1 cellular context compared by ENCODE assay signal in genomic region chr16:69796285-69797118, GRCh38.
TF ChIP-seq lines count a peak whose summit lies in the region.

No MANE protein-coding gene starts in this region.

TF ChIP-seq in H1, 55 proteins besides CTCF, POLR2A, EP300 and RAD21 (continued from another document):
- TF ChIP-seq TAF7 (optimal IDR thresholded peaks at IDR 0.05; ENCODE audit: borderline replicate concordance, low read depth, low read length) (no peak), MAFK (IDR thresholded peaks at IDR 0.05; ENCODE audit: low read depth, low read length) (no peak), BRCA1 (IDR thresholded peaks at IDR 0.05; ENCODE audit: low read depth, low read length) (no peak), TCF12 (IDR thresholded peaks at IDR 0.05; ENCODE audit: low read depth, low read length) (0 out of 2 replicates have a peak, but pooled peaks have one; percentile 9), PHF8 (conservative IDR thresholded peaks at IDR 0.05; ENCODE audit: low read depth, low read length) (no peak), SIN3A (conservative IDR thresholded peaks at IDR 0.05 in 1 of 2, IDR thresholded peaks at IDR 0.05 in 1 of 2; ENCODE audit: low read depth in 1 of 2, low read length in 2 of 2) (no peak), TEAD4 (IDR thresholded peaks at IDR 0.05; ENCODE audit: low read depth, low read length) (no peak), CBX8 (IDR thresholded peaks at IDR 0.05; ENCODE audit: borderline replicate concordance, low read depth, low read length) (no peak), SP2 (IDR thresholded peaks at IDR 0.05; ENCODE audit: low read length) (no peak), ATF3 (IDR thresholded peaks at IDR 0.05; ENCODE audit: insufficient read depth, low read depth, low read length) (no peak), TBP (IDR thresholded peaks at IDR 0.05; ENCODE audit: low read depth, low read length) (no peak), E2F6 (IDR thresholded peaks at IDR 0.05) (no peak), ATF2 (IDR thresholded peaks at IDR 0.05; ENCODE audit: low read length) (0 out of 2 replicates have a peak, but pooled peaks have one; percentile 60), POU5F1 (IDR thresholded peaks at IDR 0.05; ENCODE audit: low read depth, low read length) (no peak), EZH2 (IDR thresholded peaks at IDR 0.05; ENCODE audit: low read depth, low read length, severe bottlenecking) (no peak), RFX5 (IDR thresholded peaks at IDR 0.05; ENCODE audit: borderline replicate concordance, low read depth, low read length) (no peak), MAX (IDR thresholded peaks at IDR 0.05) (peak; percentile 57; the same call in 1 of the 2 replicates), SIX5 (IDR thresholded peaks at IDR 0.05; ENCODE audit: low read depth, low read length) (no peak), BCL11A (IDR thresholded peaks at IDR 0.05; ENCODE audit: low read depth in 2 of 2, low read length in 2 of 2) (no peak), KDM1A (IDR thresholded peaks at IDR 0.05; ENCODE audit: borderline replicate concordance, low read length) (no peak), YY1 (IDR thresholded peaks at IDR 0.05; ENCODE audit: low read depth, low read length) (no peak), JUND (IDR thresholded peaks at IDR 0.05; ENCODE audit: low read length) (peak; percentile 78; the same call in 1 of the 2 replicates), RBBP5 (IDR thresholded peaks at IDR 0.05; ENCODE audit: borderline replicate concordance, low read depth, low read length) (no peak), USF2 (IDR thresholded peaks at IDR 0.05; ENCODE audit: low read length) (no peak), CBX5 (IDR thresholded peaks at IDR 0.05; ENCODE audit: low read depth, low read length) (no peak), SRF (IDR thresholded peaks at IDR 0.05; ENCODE audit: low read depth, low read length) (no peak), GABPA (IDR thresholded peaks at IDR 0.05; ENCODE audit: borderline replicate concordance, insufficient read depth, low read length) (no peak)
TF ChIP-seq in H1: peak in this region for 6.
